In the genomic region with DNA sequence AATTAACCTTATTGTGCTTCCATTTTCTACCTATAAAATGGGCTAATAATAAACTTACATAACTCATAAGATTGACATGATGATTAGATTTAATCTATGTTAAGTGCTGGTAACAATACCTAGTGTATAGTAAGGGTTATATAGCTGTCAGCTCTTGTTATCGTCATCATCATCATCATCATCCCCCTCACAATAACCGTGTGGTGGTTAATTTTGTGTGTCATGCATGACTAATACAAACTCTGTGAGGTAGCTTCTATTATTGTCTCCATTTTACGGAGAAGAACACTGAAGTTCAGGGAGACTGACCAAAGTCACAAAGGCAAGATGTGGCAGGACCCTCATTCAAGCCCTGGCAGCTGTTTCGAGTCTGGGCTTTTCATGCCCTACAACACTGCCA, we compare ENCODE assay signal across 18 cellular contexts.
"Had no signal": no experiment of that assay in that cellular context is flagged by ENCODE, and none has a peak within 500 bp of the region (broad histone marks: within the 10 kb centered on the region; RNA-seq: fewer than 3 reads in every experiment).

No MANE protein-coding gene starts in this region.

- H3K27me3 Mint-ChIP-seq: activated CD8-positive, alpha-beta T cell treated with anti-CD3 and anti-CD28 coated beads for 36 hours; natural killer cell treated with Interleukin-12 subunit alpha and Interleukin-12 subunit beta and Interleukin-15 and Interleukin-18, amount 100 ng/mL, for 72 hours had no signal

- H3K9me3 ChIP-seq: esophagus muscularis mucosa had no signal

- H3K27ac Mint-ChIP-seq: activated B cell treated with CpG ODN at 0.5 μM for 24 hours; activated CD8-positive, alpha-beta T cell treated with anti-CD3 and anti-CD28 coated beads for 36 hours; activated T-helper 2 cell treated with anti-CD3 and anti-CD28 coated beads, Interferon-gamma antibody, Interleukin-2, Interleukin-4, amounts not matched to agents 10 μg/mL and 5 μg/mL and 100 μg/mL, durations not matched to agents 14 hours and 24 hours and 36 hours; dendritic cell treated with granulocyte-macrophage colony-stimulating factor and Interleukin-4, amounts not matched to agents 40 ng/mL and 50 ng/mL, for 4 days; immature natural killer cell; natural killer cell treated with Interleukin-12 subunit alpha and Interleukin-12 subunit beta and Interleukin-15 and Interleukin-18, amount 100 ng/mL, for 72 hours had no signal

- H2AFZ ChIP-seq: parathyroid adenoma had no signal

- H3K9ac ChIP-seq: parathyroid adenoma had no signal

- H3K27me3 ChIP-seq: esophagus muscularis mucosa had no signal

- H3K9me3 Mint-ChIP-seq: activated B cell treated with CpG ODN at 0.5 μM for 24 hours; activated CD8-positive, alpha-beta T cell treated with anti-CD3 and anti-CD28 coated beads for 36 hours; activated T-helper 2 cell treated with anti-CD3 and anti-CD28 coated beads, Interferon-gamma antibody, Interleukin-2, Interleukin-4, amounts not matched to agents 10 μg/mL and 5 μg/mL and 100 μg/mL, durations not matched to agents 14 hours and 24 hours and 36 hours; dendritic cell treated with granulocyte-macrophage colony-stimulating factor and Interleukin-4, amounts not matched to agents 40 ng/mL and 50 ng/mL, for 4 days; immature natural killer cell; natural killer cell treated with Interleukin-12 subunit alpha and Interleukin-12 subunit beta and Interleukin-15 and Interleukin-18, amount 100 ng/mL, for 72 hours had no signal

- H3K4me3 Mint-ChIP-seq: activated B cell treated with CpG ODN at 0.5 μM for 24 hours; activated CD8-positive, alpha-beta T cell treated with anti-CD3 and anti-CD28 coated beads for 36 hours; dendritic cell treated with granulocyte-macrophage colony-stimulating factor and Interleukin-4, amounts not matched to agents 40 ng/mL and 50 ng/mL, for 4 days; immature natural killer cell; natural killer cell treated with Interleukin-12 subunit alpha and Interleukin-12 subunit beta and Interleukin-15 and Interleukin-18, amount 100 ng/mL, for 72 hours had no signal

- H3K36me3 ChIP-seq: esophagus muscularis mucosa had no signal

- DNase-seq: activated B cell treated with CpG ODN at 0.5 μM for 24 hours; activated CD4-positive, alpha-beta T cell treated with anti-CD3 and anti-CD28 coated beads for 48 hours; activated CD8-positive, alpha-beta T cell treated with anti-CD3 and anti-CD28 coated beads for 36 hours; activated naive CD4-positive, alpha-beta T cell treated with Interleukin-2 at 50 U/mL for 16 hours; activated T-cell treated with anti-CD3 and anti-CD28 coated beads, Interleukin-2, amount 50 U/mL, for 1 hour; effector CD8-positive, alpha-beta T cell; immature natural killer cell; stimulated activated CD4-positive, alpha-beta T cell treated with anti-CD3 and anti-CD28 coated beads, Interleukin-12 subunit alpha, Interleukin-12 subunit beta, amount 100 ng/mL, for 4 hours; stimulated activated CD4-positive, alpha-beta T cell treated with anti-CD3 and anti-CD28 coated beads, Interleukin-1b, Interleukin-23, amount 100 ng/mL, for 48 hours; stimulated activated CD8-positive, alpha-beta memory T cell treated with anti-CD3 and anti-CD28 coated beads, Interleukin-4, amount 100 ng/mL, for 48 hours; stimulated activated naive CD4-positive, alpha-beta T cell; SW 1271; T-helper 2 cell had no signal

- H3K4me3 ChIP-seq: esophagus muscularis mucosa had no signal

- H3K4me1 ChIP-seq: parathyroid adenoma had no signal

- H3K27ac ChIP-seq: esophagus muscularis mucosa, parathyroid adenoma had no signal

- H3K36me3 Mint-ChIP-seq: immature natural killer cell; natural killer cell treated with Interleukin-12 subunit alpha and Interleukin-12 subunit beta and Interleukin-15 and Interleukin-18, amount 100 ng/mL, for 72 hours had no signal
